ENCODE assay signal across 23 cellular contexts in genomic region chr12:23093488-23093887, GRCh38.
"Had no signal": no experiment of that assay in that cellular context is flagged by ENCODE, and none has a peak within 500 bp of the region (broad histone marks: within the 10 kb centered on the region; RNA-seq: fewer than 3 reads in every experiment).

No MANE protein-coding gene starts in this region.

- H3K4me3 ChIP-seq: body of pancreas, coronary artery, heart right ventricle, left ventricle myocardium inferior, ovary, prostate gland, right atrium auricular region, SJSA1, thyroid gland had no signal

- H3K27me3 ChIP-seq: body of pancreas, heart right ventricle, ovary, right atrium auricular region, SJSA1, thyroid gland had no signal

- H3K27ac ChIP-seq: body of pancreas, coronary artery, heart right ventricle, left ventricle myocardium inferior, ovary, prostate gland, right atrium auricular region, SJSA1, thyroid gland had no signal

- DNase-seq: activated CD4-positive, alpha-beta T cell treated with anti-CD3 and anti-CD28 coated beads for 36 hours; activated CD4-positive, alpha-beta T cell treated with anti-CD3 and anti-CD28 coated beads, Interleukin-2, amount 50 U/mL, for 48 hours; activated CD8-positive, alpha-beta memory T cell treated with anti-CD3 and anti-CD28 coated beads, Interleukin-2, amount 50 U/mL, for 48 hours; activated naive CD4-positive, alpha-beta T cell; activated naive CD8-positive, alpha-beta T cell treated with anti-CD3 and anti-CD28 coated beads for 36 hours; activated T-cell treated with anti-CD3 and anti-CD28 coated beads, Interleukin-2, amount 50 U/mL, for 4 hours; amniotic stem cell; body of pancreas; central memory CD4-positive, alpha-beta T cell; endodermal cell; heart right ventricle; left ventricle myocardium inferior; natural killer cell; ovary; stimulated activated CD4-positive, alpha-beta T cell treated with anti-CD3 and anti-CD28 coated beads, Interleukin-12 subunit alpha, Interleukin-12 subunit beta, amount 100 ng/mL, for 4 hours; stimulated activated CD4-positive, alpha-beta T cell treated with anti-CD3 and anti-CD28 coated beads, Interleukin-4, amount 100 ng/mL, for 4 hours; stimulated activated naive CD8-positive, alpha-beta T cell treated with anti-CD3 and anti-CD28 coated beads, Interleukin-15, Interleukin-2, amounts not matched to agents 100 U/mL and 50 U/mL, for 24 hours; T1000; thyroid gland had no signal

- H3K9me3 ChIP-seq: body of pancreas, ovary, prostate gland, SJSA1, thyroid gland had no signal

- H3K4me1 ChIP-seq: body of pancreas, heart right ventricle, left ventricle myocardium inferior, prostate gland, right atrium auricular region, SJSA1, thyroid gland had no signal

- H3K36me3 ChIP-seq: heart right ventricle, left ventricle myocardium inferior, ovary, prostate gland, right atrium auricular region, SJSA1, thyroid gland had no signal
